Comparison of ENCODE assay signal across 10 cellular contexts in genomic region chr16:27199747-27200146, GRCh38. TPM values are rescaled to one million over a fixed set of nuclear protein-coding genes. Genes with fewer than 3 reads are reported as not detected.
DNase-seq lines count a peak whose midpoint lies in the region; ATAC-seq lines count a peak whose summit lies in the region.
"Had no signal": no experiment of that assay in that cellular context is flagged by ENCODE, and none has a peak within 500 bp of the region (broad histone marks: within the 10 kb centered on the region; RNA-seq: fewer than 3 reads in every experiment).

No MANE protein-coding gene starts in this region.

- DNase-seq in activated T-cell treated with anti-CD3 and anti-CD28 coated beads, Interleukin-2, amount 50 U/mL, for 72 hours = peak; percentile 16 to 34
- DNase-seq in activated T-cell treated with anti-CD3 and anti-CD28 coated beads for 4 hours = no peak
- DNase-seq in UCSD-AML1 (lab: John Stamatoyannopoulos, UW; ENCODE audit: unreplicated experiment) = peak; percentile 27
- no peak for DNase-seq in NCI-H446 (lab: John Stamatoyannopoulos, UW)
- DNase-seq in head of caudate nucleus = no peak
- DNase-seq in NCI-H774 (lab: John Stamatoyannopoulos, UW) = no peak
- DNase-seq: NCI-H187 treated with DMSO at 0.1 percent for 48 hours had no signal

- H3K9me3 Mint-ChIP-seq in activated T-cell treated with anti-CD3 and anti-CD28 coated beads, Interleukin-2, amount 50 U/mL, for 72 hours = peaks cover 2 to 5% of the 10 kb centered on the region in 2 donors

- peak overlapping the region; percentile 85 for H3K27ac Mint-ChIP-seq in activated T-cell treated with anti-CD3 and anti-CD28 coated beads, Interleukin-2, amount 50 U/mL, for 72 hours

- peaks cover 79% of the 10 kb centered on the region for H3K4me1 Mint-ChIP-seq in activated T-cell treated with anti-CD3 and anti-CD28 coated beads, Interleukin-2, amount 50 U/mL, for 72 hours (ENCODE audit: low read depth)

- peak overlapping the region in 14 of 21 experiments; percentile 9 to 85 (median 61) for H3K27ac ChIP-seq in skin epidermis
- H3K27ac ChIP-seq: cardiac muscle cell had no signal

- no peaks in the 10 kb centered on the region for H3K27me3 Mint-ChIP-seq in activated T-cell treated with anti-CD3 and anti-CD28 coated beads, Interleukin-2, amount 50 U/mL, for 72 hours (ENCODE audit: low read depth)

- peak overlapping the region; percentile 63 to 73 for H3K4me3 Mint-ChIP-seq in activated T-cell treated with anti-CD3 and anti-CD28 coated beads, Interleukin-2, amount 50 U/mL, for 72 hours

- H3K4me3 ChIP-seq in skin epidermis = no peak overlapping the region
- H3K4me3 ChIP-seq: cardiac muscle cell had no signal

- no peak for ATAC-seq in activated T-cell treated with anti-CD3 and anti-CD28 coated beads, Interleukin-2, amount 50 U/mL, for 72 hours (replicated peaks in 1 of 2)
- peak; percentile 36 for ATAC-seq in HG03342 (IDR thresholded peaks at IDR 0.05; ENCODE audit: unreplicated experiment)

- H3K36me3 Mint-ChIP-seq in activated T-cell treated with anti-CD3 and anti-CD28 coated beads, Interleukin-2, amount 50 U/mL, for 72 hours (ENCODE audit: insufficient read depth in 2 of 2) = peaks cover 5 to 9% of the 10 kb centered on the region in 2 donors

- intact Hi-C loops in head of caudate nucleus (cut with DNase I) = loop anchor here (10.0 kb wide), 1 partner anchor 175 kb away; no protein-coding TSS in a partner anchor

RNA-seq across cellular contexts. Expression of gene KDM8, which starts 3.6 kb away (rescaled TPM):
- 10 to 100 TPM; 12.8 to 16.2 TPM for total RNA-seq in activated T-cell treated with anti-CD3 and anti-CD28 coated beads, Interleukin-2, amount 50 U/mL, for 72 hours

Comparison
In these comparisons a context has a peak if more than half of its experiments do, and no peak if none do; other contexts are left out.
1. DNase-seq: peak in activated T-cell treated with anti-CD3 and anti-CD28 coated beads, Interleukin-2, amount 50 U/mL, for 72 hours (2 of 2) and UCSD-AML1 (single experiment); none in activated T-cell treated with anti-CD3 and anti-CD28 coated beads for 4 hours (single experiment), NCI-H446 (0 of 2), head of caudate nucleus (0 of 42) and NCI-H774 (single experiment).